1 cellular context compared by ENCODE assay signal in genomic region chr15:95558916-95559315, GRCh38.
TF ChIP-seq lines count a peak whose summit lies in the region.

No MANE protein-coding gene starts in this region.

TF ChIP-seq in IMR-90, 13 proteins besides CTCF, POLR2A, EP300 and RAD21:
- TF ChIP-seq RFX5 (IDR thresholded peaks at IDR 0.05; ENCODE audit: low read depth, low read length) (no peak), FOS (IDR thresholded peaks at IDR 0.05; ENCODE audit: low read depth, low read length) (no peak), CHD1 (IDR thresholded peaks at IDR 0.05; ENCODE audit: low read depth, low read length) (no peak), MAZ (IDR thresholded peaks at IDR 0.05; ENCODE audit: borderline replicate concordance, low read depth, low read length) (no peak), ELK1 (IDR thresholded peaks at IDR 0.05; ENCODE audit: borderline replicate concordance, low read depth, low read length) (no peak), MXI1 (IDR thresholded peaks at IDR 0.05; ENCODE audit: borderline replicate concordance, low read depth, low read length) (no peak), BHLHE40 (IDR thresholded peaks at IDR 0.05; ENCODE audit: low read depth, low read length) (no peak), MAFK (IDR thresholded peaks at IDR 0.05; ENCODE audit: low read depth, low read length) (no peak), CEBPB (IDR thresholded peaks at IDR 0.05; ENCODE audit: low read depth, low read length) (no peak), SMC3 (IDR thresholded peaks at IDR 0.05; ENCODE audit: low read depth, low read length) (no peak), RCOR1 (IDR thresholded peaks at IDR 0.05; ENCODE audit: insufficient replicate concordance, low read length) (no peak), USF2 (IDR thresholded peaks at IDR 0.05; ENCODE audit: low read depth, low read length) (no peak)
